Comparison of ENCODE assay signal across 1 cellular context in the genomic region with DNA sequence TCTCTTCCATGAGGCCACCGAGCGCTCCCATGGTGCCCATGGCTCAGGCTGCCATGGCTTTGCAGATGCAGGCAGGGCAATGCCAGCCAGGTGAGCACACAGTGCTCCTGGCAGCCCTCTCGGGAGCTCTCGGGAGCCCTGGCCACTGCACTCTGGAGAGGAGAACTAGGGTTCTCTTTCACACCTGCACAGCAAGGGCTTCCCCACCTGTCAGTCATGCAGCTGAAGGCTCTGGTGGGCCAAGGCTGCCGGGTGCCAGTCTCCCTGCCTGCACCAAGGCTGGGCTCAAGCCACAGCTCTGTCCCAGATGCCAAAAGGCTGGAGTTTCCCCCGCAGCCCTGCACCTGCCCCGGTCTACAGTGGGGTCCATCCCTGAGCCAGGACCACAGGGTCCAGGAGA.
TF ChIP-seq lines count a peak whose summit lies in the region.

No MANE protein-coding gene starts in this region.

TF ChIP-seq in H1, 55 proteins besides CTCF, POLR2A, EP300 and RAD21:
- TF ChIP-seq EGR1 (IDR thresholded peaks at IDR 0.05; ENCODE audit: borderline replicate concordance, low read depth, low read length) = no peak
